10 cellular contexts compared by ENCODE assay signal in genomic region chr7:44961844-44962482, GRCh38. TPM values are rescaled to one million over a fixed set of nuclear protein-coding genes. Genes with fewer than 3 reads are reported as not detected.
DNase-seq lines count a peak whose midpoint lies in the region; ATAC-seq lines count a peak whose summit lies in the region.
"Had no signal": no experiment of that assay in that cellular context is flagged by ENCODE, and none has a peak within 500 bp of the region (broad histone marks: within the 10 kb centered on the region; RNA-seq: fewer than 3 reads in every experiment).

No MANE protein-coding gene starts in this region.

- H3K27ac Mint-ChIP-seq in activated CD4-positive, alpha-beta memory T cell treated with anti-CD3 and anti-CD28 coated beads, Interleukin-2, amount 10 ng/mL, durations not matched to agents 7 days and 5 days = no peak overlapping the region
- H3K27ac Mint-ChIP-seq in activated CD4-positive, alpha-beta memory T cell treated with anti-CD3 and anti-CD28 coated beads for 36 hours = no peak overlapping the region
- H3K27ac Mint-ChIP-seq in activated CD8-positive, alpha-beta T cell treated with anti-CD3 and anti-CD28 coated beads, Interleukin-2, amount 10 ng/mL, durations not matched to agents 7 days and 5 days = no peak overlapping the region
- peak overlapping the region in 1 of 2 donors; percentile 74 for H3K27ac Mint-ChIP-seq in stimulated activated naive CD8-positive, alpha-beta T cell treated with anti-CD3 and anti-CD28 coated beads, Interleukin-15, amount 100 ng/mL, for 72 hours
- H3K27ac Mint-ChIP-seq: T-cell had no signal

- POLR2A ChIA-PET in activated CD4-positive, alpha-beta memory T cell treated with anti-CD3 and anti-CD28 coated beads, Interleukin-2, amount 10 ng/mL, durations not matched to agents 7 days and 5 days (lab: Charles Lee) = interaction anchor here (0.6 to 22.8 kb wide), 8 partner anchors 9 to 115 kb away, joined by 3 to 517 read pairs (median 4); partner anchors contain the start of gene MYO1G
- POLR2A ChIA-PET in activated CD4-positive, alpha-beta memory T cell treated with anti-CD3 and anti-CD28 coated beads for 36 hours (lab: Charles Lee) = interaction anchor here (0.6 to 7.6 kb wide), 6 partner anchors 9 to 166 kb away, joined by 3 to 56 read pairs (median 4); no protein-coding TSS in a partner anchor
- POLR2A ChIA-PET in activated CD8-positive, alpha-beta T cell treated with anti-CD3 and anti-CD28 coated beads, Interleukin-2, amount 10 ng/mL, durations not matched to agents 7 days and 5 days (lab: Charles Lee) = interaction anchor here (0.9 to 6.7 kb wide), 4 partner anchors 11 to 77 kb away, joined by 4 to 96 read pairs (median 6); partner anchors contain the start of gene PURB

- no peaks in the 10 kb centered on the region for H3K9me3 Mint-ChIP-seq in activated CD4-positive, alpha-beta memory T cell treated with anti-CD3 and anti-CD28 coated beads, Interleukin-2, amount 10 ng/mL, durations not matched to agents 7 days and 5 days
- H3K9me3 Mint-ChIP-seq in activated CD4-positive, alpha-beta memory T cell treated with anti-CD3 and anti-CD28 coated beads for 36 hours = no peaks in the 10 kb centered on the region
- no peaks in the 10 kb centered on the region for H3K9me3 Mint-ChIP-seq in activated CD8-positive, alpha-beta T cell treated with anti-CD3 and anti-CD28 coated beads, Interleukin-2, amount 10 ng/mL, durations not matched to agents 7 days and 5 days (ENCODE audit: insufficient read depth)
- no peaks in the 10 kb centered on the region for H3K9me3 Mint-ChIP-seq in stimulated activated naive CD8-positive, alpha-beta T cell treated with anti-CD3 and anti-CD28 coated beads, Interleukin-15, amount 100 ng/mL, for 72 hours
- H3K9me3 Mint-ChIP-seq: T-cell had no signal

- ATAC-seq in activated CD8-positive, alpha-beta T cell treated with anti-CD3 and anti-CD28 coated beads, Interleukin-2, amount 10 ng/mL, durations not matched to agents 7 days and 5 days = peak; percentile 3
- peak; percentile 18 for ATAC-seq in stimulated activated naive CD8-positive, alpha-beta T cell treated with anti-CD3 and anti-CD28 coated beads, Interleukin-15, amount 100 ng/mL, for 72 hours
- no peak for ATAC-seq in GM19463 (IDR thresholded peaks at IDR 0.05; ENCODE audit: unreplicated experiment)

- CTCF ChIA-PET in activated CD4-positive, alpha-beta memory T cell treated with anti-CD3 and anti-CD28 coated beads, Interleukin-2, amount 10 ng/mL, durations not matched to agents 7 days and 5 days (lab: Charles Lee) = no interaction called here
- CTCF ChIA-PET in activated CD4-positive, alpha-beta memory T cell treated with anti-CD3 and anti-CD28 coated beads for 36 hours (lab: Charles Lee) = interaction anchor here (0.8 kb wide), 1 partner anchor 105 kb away, joined by 3 read pairs; no protein-coding TSS in a partner anchor
- CTCF ChIA-PET in activated CD8-positive, alpha-beta T cell treated with anti-CD3 and anti-CD28 coated beads, Interleukin-2, amount 10 ng/mL, durations not matched to agents 7 days and 5 days (lab: Charles Lee) = interaction anchor here (0.7 to 0.9 kb wide), 2 partner anchors 10 to 12 kb away, joined by 3 read pairs; no protein-coding TSS in a partner anchor

- H3K4me3 Mint-ChIP-seq in activated CD4-positive, alpha-beta memory T cell treated with anti-CD3 and anti-CD28 coated beads, Interleukin-2, amount 10 ng/mL, durations not matched to agents 7 days and 5 days = no peak overlapping the region
- H3K4me3 Mint-ChIP-seq in activated CD4-positive, alpha-beta memory T cell treated with anti-CD3 and anti-CD28 coated beads for 36 hours = no peak overlapping the region
- H3K4me3 Mint-ChIP-seq in activated CD8-positive, alpha-beta T cell treated with anti-CD3 and anti-CD28 coated beads, Interleukin-2, amount 10 ng/mL, durations not matched to agents 7 days and 5 days = no peak overlapping the region
- H3K4me3 Mint-ChIP-seq in stimulated activated naive CD8-positive, alpha-beta T cell treated with anti-CD3 and anti-CD28 coated beads, Interleukin-15, amount 100 ng/mL, for 72 hours = no peak overlapping the region
- H3K4me3 Mint-ChIP-seq: T-cell had no signal

- no peaks in the 10 kb centered on the region for H3K27me3 Mint-ChIP-seq in activated CD4-positive, alpha-beta memory T cell treated with anti-CD3 and anti-CD28 coated beads, Interleukin-2, amount 10 ng/mL, durations not matched to agents 7 days and 5 days
- no peaks in the 10 kb centered on the region for H3K27me3 Mint-ChIP-seq in activated CD4-positive, alpha-beta memory T cell treated with anti-CD3 and anti-CD28 coated beads for 36 hours
- no peaks in the 10 kb centered on the region for H3K27me3 Mint-ChIP-seq in activated CD8-positive, alpha-beta T cell treated with anti-CD3 and anti-CD28 coated beads, Interleukin-2, amount 10 ng/mL, durations not matched to agents 7 days and 5 days (ENCODE audit: low read depth)
- no peaks in the 10 kb centered on the region for H3K27me3 Mint-ChIP-seq in stimulated activated naive CD8-positive, alpha-beta T cell treated with anti-CD3 and anti-CD28 coated beads, Interleukin-15, amount 100 ng/mL, for 72 hours
- H3K27me3 Mint-ChIP-seq: T-cell had no signal

- intact Hi-C loops in activated CD4-positive, alpha-beta memory T cell treated with anti-CD3 and anti-CD28 coated beads for 36 hours (cut with micrococcal nuclease) = no loop called here

- peaks cover 42% of the 10 kb centered on the region for H3K36me3 Mint-ChIP-seq in activated CD4-positive, alpha-beta memory T cell treated with anti-CD3 and anti-CD28 coated beads, Interleukin-2, amount 10 ng/mL, durations not matched to agents 7 days and 5 days (ENCODE audit: low read depth)
- H3K36me3 Mint-ChIP-seq in activated CD4-positive, alpha-beta memory T cell treated with anti-CD3 and anti-CD28 coated beads for 36 hours = peaks cover 39% of the 10 kb centered on the region
- peaks cover 40% of the 10 kb centered on the region for H3K36me3 Mint-ChIP-seq in activated CD8-positive, alpha-beta T cell treated with anti-CD3 and anti-CD28 coated beads, Interleukin-2, amount 10 ng/mL, durations not matched to agents 7 days and 5 days (ENCODE audit: low read depth)

- DNase-seq in activated CD4-positive, alpha-beta memory T cell treated with anti-CD3 and anti-CD28 coated beads, Interleukin-2, amount 10 ng/mL, durations not matched to agents 7 days and 5 days = peak; percentile 44
- no peak for DNase-seq in activated CD4-positive, alpha-beta memory T cell treated with anti-CD3 and anti-CD28 coated beads for 36 hours
- DNase-seq in activated CD8-positive, alpha-beta T cell treated with anti-CD3 and anti-CD28 coated beads, Interleukin-2, amount 10 ng/mL, durations not matched to agents 7 days and 5 days = peak; percentile 42
- DNase-seq in left kidney (ENCODE audit: low read depth, low spot score) (peak; percentile 14), medulla oblongata (ENCODE audit: extremely low spot score) (no peak), T1000 (lab: John Stamatoyannopoulos, UW) (no peak)
- DNase-seq in stimulated activated naive CD8-positive, alpha-beta T cell treated with anti-CD3 and anti-CD28 coated beads, Interleukin-15, amount 100 ng/mL, for 72 hours = peak in 1 of 2 donors; percentile 51
- DNase-seq: erythroblast had no signal

- peaks cover 23% of the 10 kb centered on the region for H3K4me1 Mint-ChIP-seq in activated CD4-positive, alpha-beta memory T cell treated with anti-CD3 and anti-CD28 coated beads, Interleukin-2, amount 10 ng/mL, durations not matched to agents 7 days and 5 days
- peaks cover 21% of the 10 kb centered on the region for H3K4me1 Mint-ChIP-seq in activated CD4-positive, alpha-beta memory T cell treated with anti-CD3 and anti-CD28 coated beads for 36 hours (ENCODE audit: low read depth)
- peaks cover 24% of the 10 kb centered on the region for H3K4me1 Mint-ChIP-seq in activated CD8-positive, alpha-beta T cell treated with anti-CD3 and anti-CD28 coated beads, Interleukin-2, amount 10 ng/mL, durations not matched to agents 7 days and 5 days (ENCODE audit: low read depth)
- peaks cover 46% of the 10 kb centered on the region for H3K4me1 Mint-ChIP-seq in stimulated activated naive CD8-positive, alpha-beta T cell treated with anti-CD3 and anti-CD28 coated beads, Interleukin-15, amount 100 ng/mL, for 72 hours

RNA-seq across cellular contexts. Expression of gene MYO1G, which starts 16.9 kb away (rescaled TPM):
- 100 to 1,000 TPM; 572 to 576 TPM for total RNA-seq in activated CD4-positive, alpha-beta memory T cell treated with anti-CD3 and anti-CD28 coated beads, Interleukin-2, amount 10 ng/mL, durations not matched to agents 7 days and 5 days
- total RNA-seq in activated CD4-positive, alpha-beta memory T cell treated with anti-CD3 and anti-CD28 coated beads for 36 hours = 100 to 1,000 TPM; 429 to 436 TPM
- total RNA-seq in activated CD8-positive, alpha-beta T cell treated with anti-CD3 and anti-CD28 coated beads, Interleukin-2, amount 10 ng/mL, durations not matched to agents 7 days and 5 days = 100 to 1,000 TPM; 435 to 453 TPM

RNA-seq across cellular contexts. Expression of gene CCM2, which starts 38.0 kb away (rescaled TPM):
- total RNA-seq in activated CD4-positive, alpha-beta memory T cell treated with anti-CD3 and anti-CD28 coated beads, Interleukin-2, amount 10 ng/mL, durations not matched to agents 7 days and 5 days = 100 to 1,000 TPM; 130 to 134 TPM
- 10 to 100 TPM; 85.2 to 89.6 TPM for total RNA-seq in activated CD4-positive, alpha-beta memory T cell treated with anti-CD3 and anti-CD28 coated beads for 36 hours
- 10 to 100 TPM; 99.6 to 99.9 TPM for total RNA-seq in activated CD8-positive, alpha-beta T cell treated with anti-CD3 and anti-CD28 coated beads, Interleukin-2, amount 10 ng/mL, durations not matched to agents 7 days and 5 days

Comparison
In these comparisons a context has a peak if more than half of its experiments do, and no peak if none do; other contexts are left out.
1. DNase-seq: peak in activated CD4-positive, alpha-beta memory T cell treated with anti-CD3 and anti-CD28 coated beads, Interleukin-2, amount 10 ng/mL, durations not matched to agents 7 days and 5 days (single experiment), activated CD8-positive, alpha-beta T cell treated with anti-CD3 and anti-CD28 coated beads, Interleukin-2, amount 10 ng/mL, durations not matched to agents 7 days and 5 days (single experiment) and left kidney (single experiment); none in activated CD4-positive, alpha-beta memory T cell treated with anti-CD3 and anti-CD28 coated beads for 36 hours (single experiment), medulla oblongata (single experiment) and T1000 (single experiment).